In genomic region chr1:158043232-158043631, GRCh38 we compare ENCODE assay signal across 22 cellular contexts. TPM values are rescaled to one million over a fixed set of nuclear protein-coding genes. Genes with fewer than 3 reads are reported as not detected.
DNase-seq lines count a peak whose midpoint lies in the region; ATAC-seq, FAIRE-seq and TF ChIP-seq lines count a peak whose summit lies in the region.
"Had no signal": no experiment of that assay in that cellular context is flagged by ENCODE, and none has a peak within 500 bp of the region (broad histone marks: within the 10 kb centered on the region; RNA-seq: fewer than 3 reads in every experiment).

No MANE protein-coding gene starts in this region.

- H3K27ac ChIP-seq in cardiac muscle cell (peak overlapping the region; percentile 62), testis (no peak overlapping the region), foreskin keratinocyte (no peak overlapping the region)
- H3K27ac ChIP-seq: coronary artery, KMS-11, SJCRH30, tibial artery had no signal

- H3K4me3 ChIP-seq in cardiac muscle cell, result no peak overlapping the region
- H3K4me3 ChIP-seq in bronchial epithelial cell (ENCODE audit: low read depth, low read length), result no peak overlapping the region
- H3K4me3 ChIP-seq in testis, result no peak overlapping the region
- H3K4me3 ChIP-seq: coronary artery, SJCRH30, tibial artery had no signal

- H3K27me3 ChIP-seq in cardiac muscle cell (no peaks in the 10 kb centered on the region), bronchial epithelial cell (ENCODE audit: control insufficient read depth, insufficient read depth, low read length) (no peaks in the 10 kb centered on the region), testis (no peaks in the 10 kb centered on the region), foreskin keratinocyte (no peaks in the 10 kb centered on the region)
- H3K27me3 ChIP-seq: SJCRH30, tibial artery had no signal

- no peak for TF ChIP-seq POLR2A in testis (IDR thresholded peaks at IDR 0.05)

- DNase-seq in cardiac muscle cell (ENCODE audit: low read depth in 1 of 2, low spot score in 1 of 2) (peak in 1 of 2 donors; percentile 40), Right ventricle myocardium superior (no peak), bronchial epithelial cell (ENCODE audit: low read depth) (no peak), medulla oblongata (ENCODE audit: extremely low spot score) (peak; percentile 50), testis (peak; percentile 36), foreskin keratinocyte (no peak), NAMALWA (ENCODE audit: low spot score) (no peak)
- DNase-seq: 8988T; activated B cell treated with CpG ODN at 0.5 μM for 24 hours; activated CD8-positive, alpha-beta T cell treated with anti-CD3 and anti-CD28 coated beads, Interleukin-2, amount 10 ng/mL, durations not matched to agents 7 days and 5 days; activated naive CD4-positive, alpha-beta T cell treated with anti-CD3 and anti-CD28 coated beads, Interleukin-2, amount 50 U/mL, for 16 hours; activated T-cell treated with anti-CD3 and anti-CD28 coated beads, Interleukin-2, amount 50 U/mL, for 24 hours; Caco-2; NCI-H1092; NCI-H2081; SJCRH30; stimulated activated naive CD4-positive, alpha-beta T cell had no signal

- 66 to 97% methylated on average over 4 to 5 of the region's 5 CpGs for WGBS in testis, 2 donors

- peaks cover 6% of the 10 kb centered on the region for H3K4me1 ChIP-seq in cardiac muscle cell (ENCODE audit: low read depth)
- peaks cover 27% of the 10 kb centered on the region for H3K4me1 ChIP-seq in testis
- peaks cover 3% of the 10 kb centered on the region for H3K4me1 ChIP-seq in foreskin keratinocyte

- no peaks in the 10 kb centered on the region for H3K36me3 ChIP-seq in cardiac muscle cell
- H3K36me3 ChIP-seq in bronchial epithelial cell (ENCODE audit: control insufficient read depth, insufficient read depth, low read length), result no peaks in the 10 kb centered on the region
- H3K36me3 ChIP-seq in testis (ENCODE audit: low read depth, missing control alignments), result no peaks in the 10 kb centered on the region
- H3K36me3 ChIP-seq: SJCRH30, tibial artery had no signal

- intact Hi-C loops in Right ventricle myocardium superior (cut with DNase I) (no loop called here), testis (cut with DNase I; ENCODE audit: low total_unique reads) (no loop called here)

- peak; percentile 93 for FAIRE-seq in bronchial epithelial cell (lab: Jason Lieb, UNC)

- no peaks in the 10 kb centered on the region for H3K9me3 ChIP-seq in cardiac muscle cell (ENCODE audit: low read depth)
- H3K9me3 ChIP-seq in testis, result no peaks in the 10 kb centered on the region
- H3K9me3 ChIP-seq: Caco-2, SJCRH30, tibial artery had no signal

- TF ChIP-seq CTCF in cardiac muscle cell (IDR thresholded peaks at IDR 0.05; ENCODE audit: low read depth, low read length) (no peak), bronchial epithelial cell (IDR thresholded peaks at IDR 0.05; ENCODE audit: insufficient read depth, low read length, severe bottlenecking) (no peak), testis (IDR thresholded peaks at IDR 0.05) (no peak), foreskin keratinocyte (conservative IDR thresholded peaks at IDR 0.05) (no peak)

- ATAC-seq in Right ventricle myocardium superior (ENCODE audit: poor library complexity), result no peak
- no peak for ATAC-seq in foreskin keratinocyte
- ATAC-seq in activated CD4-positive, CD25-positive, alpha-beta regulatory T cell treated with anti-CD3 and anti-CD28 coated beads, Interleukin-2, amount 50 U/mL, for 24 hours, result no peak
- ATAC-seq: activated CD8-positive, alpha-beta T cell treated with anti-CD3 and anti-CD28 coated beads, Interleukin-2, amount 10 ng/mL, durations not matched to agents 7 days and 5 days had no signal

RNA-seq across cellular contexts. Expression of gene KIRREL1, which starts 49.8 kb away (rescaled TPM):
- total RNA-seq in cardiac muscle cell (24.8 and 33.2 TPM in 2 replicates), Right ventricle myocardium superior (9.5 TPM), bronchial epithelial cell (20.2 and 24.2 TPM in 2 replicates), testis (10 to 100 TPM; 19.9 to 31.9 TPM), foreskin keratinocyte (73.1 and 81.4 TPM in 2 replicates)
- polyA plus RNA-seq in cardiac muscle cell (8.2 and 10.6 TPM in 2 replicates), testis (ENCODE audit: insufficient read depth, low read depth, low replicate concordance) (15.5 TPM), foreskin keratinocyte (14.9 and 19.7 TPM in 2 replicates)
- total RNA-seq: activated B cell treated with CpG ODN at 0.5 μM for 24 hours; activated CD8-positive, alpha-beta T cell treated with anti-CD3 and anti-CD28 coated beads, Interleukin-2, amount 10 ng/mL, durations not matched to agents 7 days and 5 days; T-helper 2 cell treated with Interferon-gamma antibody and Interleukin-4, amounts not matched to agents 100 ng/mL and 5 ng/mL, for 36 hours had no signal

Comparison
In these comparisons a context has a peak if more than half of its experiments do, and no peak if none do; other contexts are left out.
1. DNase-seq: peak in medulla oblongata (single experiment) and testis (single experiment); none in Right ventricle myocardium superior (single experiment), bronchial epithelial cell (single experiment), foreskin keratinocyte (0 of 2) and NAMALWA (single experiment).